Comparison of ENCODE assay signal across 8 cellular contexts in genomic region chr1:112958236-112958635, GRCh38. TPM values are rescaled to one million over a fixed set of nuclear protein-coding genes. Genes with fewer than 3 reads are reported as not detected.
DNase-seq lines count a peak whose midpoint lies in the region; ATAC-seq and TF ChIP-seq lines count a peak whose summit lies in the region.
"Not testable (repeated sequence)": the region's sequence is repeated elsewhere in the genome, so short reads cannot be mapped to it uniquely, and the experiment has no call there.

No MANE protein-coding gene starts in this region.

- not testable (repeated sequence) for H3K36me3 Mint-ChIP-seq in IgD-negative memory B cell; T-helper 17 cell (ENCODE audit: low read depth)
- peaks cover 66% of the 10 kb centered on the region for H3K36me3 Mint-ChIP-seq in activated naive CD8-positive, alpha-beta T cell treated with anti-CD3 and anti-CD28 coated beads for 36 hours
- H3K36me3 Mint-ChIP-seq in osteocyte (ENCODE audit: unreplicated experiment): peaks cover 18% of the 10 kb centered on the region

- peaks cover 41% of the 10 kb centered on the region for H3K36me3 ChIP-seq in DND-41 (ENCODE audit: insufficient read depth, low read length)
- not testable (repeated sequence) for H3K36me3 ChIP-seq in effector memory CD4-positive, alpha-beta T cell (ENCODE audit: control insufficient read depth, insufficient read depth, low read length); iPS-15b (ENCODE audit: control insufficient read depth, insufficient read depth, low read length); thoracic aorta

- H3K4me1 Mint-ChIP-seq in IgD-negative memory B cell (peaks cover 32 to 43% (median 36%) of the 10 kb centered on the region in 3 donors), T-helper 17 cell (peaks cover 52% of the 10 kb centered on the region), osteocyte (ENCODE audit: unreplicated experiment) (peaks cover 48% of the 10 kb centered on the region)
- peaks cover 49% of the 10 kb centered on the region for H3K4me1 Mint-ChIP-seq in activated naive CD8-positive, alpha-beta T cell treated with anti-CD3 and anti-CD28 coated beads for 36 hours

- not testable (repeated sequence) for ATAC-seq in DND-41 (ENCODE audit: insufficient read depth, low read depth); T-helper 17 cell; thoracic aorta (ENCODE audit: insufficient number of reproducible peaks, low FRiP score, low read depth)

- H3K4me1 ChIP-seq in DND-41 (ENCODE audit: insufficient read depth, low read length): peaks cover 59% of the 10 kb centered on the region
- H3K4me1 ChIP-seq in effector memory CD4-positive, alpha-beta T cell (ENCODE audit: control insufficient read depth, insufficient read depth, low read length, poor library complexity, severe bottlenecking): peaks cover 15% of the 10 kb centered on the region
- H3K4me1 ChIP-seq in iPS-15b (ENCODE audit: control insufficient read depth, insufficient read depth, low read length): not testable (repeated sequence)
- H3K4me1 ChIP-seq in thoracic aorta (ENCODE audit: control insufficient read depth in 1 of 2, low read depth in 2 of 2): peaks cover 12 to 47% of the 10 kb centered on the region in 2 donors

- H3K4me3 ChIP-seq in DND-41 (ENCODE audit: low read depth in 1 of 2, low read length in 2 of 2): peak overlapping the region; percentile 61 to 96; a peak in 3 of 4 replicates
- peak overlapping the region; percentile 95 for H3K4me3 ChIP-seq in effector memory CD4-positive, alpha-beta T cell (ENCODE audit: insufficient read depth, low read depth, low read length, poor library complexity, severe bottlenecking)
- H3K4me3 ChIP-seq in iPS-15b (ENCODE audit: low read depth, low read length): peak overlapping the region; percentile 93
- peak overlapping the region; percentile 90 for H3K4me3 ChIP-seq in thoracic aorta

- H3K27me3 Mint-ChIP-seq in IgD-negative memory B cell; T-helper 17 cell; activated naive CD8-positive, alpha-beta T cell treated with anti-CD3 and anti-CD28 coated beads for 36 hours; osteocyte (ENCODE audit: unreplicated experiment): not testable (repeated sequence)

- H3K27ac ChIP-seq in DND-41 (ENCODE audit: low read length) (peak overlapping the region; percentile 93; the same call in 1 of the 2 replicates), thoracic aorta (peak overlapping the region; percentile 87 to 93)
- H3K27ac ChIP-seq in effector memory CD4-positive, alpha-beta T cell (ENCODE audit: insufficient read depth, low read length, poor library complexity, severe bottlenecking): peak overlapping the region; percentile 89

- not testable (repeated sequence) for H3K27ac Mint-ChIP-seq in IgD-negative memory B cell
- peak overlapping the region; percentile 96 for H3K27ac Mint-ChIP-seq in T-helper 17 cell
- peak overlapping the region; percentile 100 for H3K27ac Mint-ChIP-seq in activated naive CD8-positive, alpha-beta T cell treated with anti-CD3 and anti-CD28 coated beads for 36 hours
- H3K27ac Mint-ChIP-seq in osteocyte (ENCODE audit: unreplicated experiment): peak overlapping the region; percentile 99

- DNase-seq in DND-41; T-helper 17 cell; activated naive CD8-positive, alpha-beta T cell treated with anti-CD3 and anti-CD28 coated beads for 36 hours; effector memory CD4-positive, alpha-beta T cell; osteocyte (ENCODE audit: extremely low spot score, unreplicated experiment); thoracic aorta (ENCODE audit: low spot score): not testable (repeated sequence)

- H3K4me3 Mint-ChIP-seq in IgD-negative memory B cell (peak overlapping the region; percentile 15 to 96 (median 83)), T-helper 17 cell (peak overlapping the region; percentile 50), osteocyte (ENCODE audit: unreplicated experiment) (peak overlapping the region; percentile 98)
- peak overlapping the region; percentile 99 for H3K4me3 Mint-ChIP-seq in activated naive CD8-positive, alpha-beta T cell treated with anti-CD3 and anti-CD28 coated beads for 36 hours

- TF ChIP-seq CTCF in DND-41 (IDR thresholded peaks at IDR 0.05; ENCODE audit: borderline replicate concordance, extremely low read depth, low read length, poor library complexity, severe bottlenecking); osteocyte (IDR thresholded peaks at IDR 0.05); thoracic aorta (IDR thresholded peaks at IDR 0.05): not testable (repeated sequence)

- H3K4me2 ChIP-seq in DND-41 (ENCODE audit: insufficient read depth, low read length): peak overlapping the region; percentile 87

- peak overlapping the region; percentile 91 for H3K9ac ChIP-seq in DND-41 (ENCODE audit: low read depth, low read length)
- not testable (repeated sequence) for H3K9ac ChIP-seq in iPS-15b (ENCODE audit: low read depth, low read length)

- not testable (repeated sequence) for H2AFZ ChIP-seq in DND-41 (ENCODE audit: low read depth, low read length)

- not testable (repeated sequence) for H3K27me3 ChIP-seq in DND-41 (ENCODE audit: insufficient read depth, low read length, poor library complexity); effector memory CD4-positive, alpha-beta T cell (replicated peaks; ENCODE audit: control insufficient read depth, insufficient read depth, low read length, poor library complexity, severe bottlenecking); iPS-15b (ENCODE audit: control insufficient read depth, insufficient read depth, low read length); thoracic aorta (replicated peaks; ENCODE audit: insufficient read depth)

- H3K9me3 ChIP-seq in DND-41 (ENCODE audit: insufficient read depth, low read length, severe bottlenecking); T-helper 17 cell (ENCODE audit: control insufficient read depth, low read length, poor library complexity, severe bottlenecking); effector memory CD4-positive, alpha-beta T cell (ENCODE audit: control insufficient read depth, low read length); iPS-15b (ENCODE audit: control insufficient read depth, insufficient read depth, low read length); thoracic aorta: not testable (repeated sequence)

- not testable (repeated sequence) for H3K9me3 Mint-ChIP-seq in IgD-negative memory B cell; activated naive CD8-positive, alpha-beta T cell treated with anti-CD3 and anti-CD28 coated beads for 36 hours; osteocyte (ENCODE audit: unreplicated experiment)

- H3K79me2 ChIP-seq in DND-41 (ENCODE audit: insufficient read depth, low read length): peaks cover 94% of the 10 kb centered on the region

- H4K20me1 ChIP-seq in DND-41 (ENCODE audit: insufficient read depth, low read length): peaks cover 26% of the 10 kb centered on the region; the same call in 1 of the 2 replicates

RNA-seq across cellular contexts. Expression of gene SLC16A1, which starts 2.2 kb away (rescaled TPM):
- polyA plus RNA-seq in IgD-negative memory B cell: 7.5 TPM
- total RNA-seq in T-helper 17 cell (10 to 100 TPM; 29.2 to 31.9 TPM), osteocyte (58.7 and 60.0 TPM in 2 replicates), thoracic aorta (10 to 100 TPM; 22.3 to 39.1 TPM)
- 100 to 1,000 TPM in 1 of 2 experiments, 10 to 100 TPM in 1; 93.0 to 101 TPM for total RNA-seq in activated naive CD8-positive, alpha-beta T cell treated with anti-CD3 and anti-CD28 coated beads for 36 hours
